In the genomic region with DNA sequence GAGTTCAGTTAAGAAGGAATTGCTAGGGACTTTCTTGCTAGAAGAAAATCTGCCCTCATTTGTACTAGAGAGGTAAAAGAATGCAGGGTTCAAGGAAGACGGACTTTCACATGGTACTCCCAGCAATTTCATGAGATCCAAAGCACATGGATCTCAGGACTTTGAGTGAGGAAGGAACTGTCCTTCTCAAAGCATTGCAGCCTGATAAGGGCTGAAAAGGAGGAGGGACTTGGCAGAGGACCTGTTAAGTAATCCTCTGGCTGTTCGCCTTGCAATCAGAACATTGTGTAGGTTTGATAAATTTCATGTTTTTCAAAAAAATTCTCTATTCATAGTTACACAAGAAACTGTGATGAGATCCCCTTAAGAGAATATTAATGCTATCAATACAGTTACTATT, we compare ENCODE assay signal across 21 cellular contexts.
"Had no signal": no experiment of that assay in that cellular context is flagged by ENCODE, and none has a peak within 500 bp of the region (broad histone marks: within the 10 kb centered on the region; RNA-seq: fewer than 3 reads in every experiment).

No MANE protein-coding gene starts in this region.

- ATAC-seq: activated CD8-positive, alpha-beta memory T cell treated with anti-CD3 and anti-CD28 coated beads, Interleukin-2, amount 10 ng/mL, durations not matched to agents 7 days and 5 days; activated CD8-positive, alpha-beta T cell treated with anti-CD3 and anti-CD28 coated beads for 36 hours; lower lobe of right lung; mucosa of descending colon; T-cell had no signal

- H3K9me3 ChIP-seq: lower lobe of right lung, mucosa of descending colon, upper lobe of left lung had no signal

- H3K27me3 ChIP-seq: brain microvascular endothelial cell, upper lobe of left lung had no signal

- DNase-seq: activated CD4-positive, alpha-beta T cell treated with anti-CD3 and anti-CD28 coated beads, Interleukin-2, amount 10 ng/mL, durations not matched to agents 7 days and 5 days; activated CD4-positive, CD25-positive, alpha-beta regulatory T cell treated with anti-CD3 and anti-CD28 coated beads, Interleukin-2, amount 50 U/mL, for 72 hours; activated CD8-positive, alpha-beta memory T cell treated with anti-CD3 and anti-CD28 coated beads, Interleukin-2, amount 10 ng/mL, durations not matched to agents 7 days and 5 days; activated CD8-positive, alpha-beta T cell treated with anti-CD3 and anti-CD28 coated beads for 36 hours; activated effector memory CD4-positive, alpha-beta T cell treated with anti-CD3 and anti-CD28 coated beads, Interleukin-2, amount 50 U/mL, for 16 hours; activated T-cell treated with anti-CD3 and anti-CD28 coated beads for 4 hours; aorta; brain microvascular endothelial cell; cortex of kidney; endodermal cell; lower lobe of right lung; mesendoderm; mucosa of descending colon; nephron progenitor cell; stimulated activated CD4-positive, alpha-beta T cell treated with anti-CD3 and anti-CD28 coated beads, Interleukin-4, amount 100 ng/mL, for 1 hour; stimulated activated naive CD4-positive, alpha-beta T cell; T-cell; upper lobe of left lung; WERI-Rb-1 had no signal

- H3K9ac ChIP-seq: parathyroid adenoma had no signal

- H3K4me1 ChIP-seq: lower lobe of right lung, parathyroid adenoma, upper lobe of left lung had no signal

- H3K36me3 ChIP-seq: brain microvascular endothelial cell, lower lobe of right lung, upper lobe of left lung, WERI-Rb-1 had no signal

- H3K4me3 ChIP-seq: lower lobe of right lung, mucosa of descending colon, upper lobe of left lung had no signal

- H3K27ac ChIP-seq: brain microvascular endothelial cell, epithelial cell of prostate, lower lobe of right lung, parathyroid adenoma, upper lobe of left lung, WERI-Rb-1 had no signal
